13 cellular contexts compared by ENCODE assay signal in the genomic region with DNA sequence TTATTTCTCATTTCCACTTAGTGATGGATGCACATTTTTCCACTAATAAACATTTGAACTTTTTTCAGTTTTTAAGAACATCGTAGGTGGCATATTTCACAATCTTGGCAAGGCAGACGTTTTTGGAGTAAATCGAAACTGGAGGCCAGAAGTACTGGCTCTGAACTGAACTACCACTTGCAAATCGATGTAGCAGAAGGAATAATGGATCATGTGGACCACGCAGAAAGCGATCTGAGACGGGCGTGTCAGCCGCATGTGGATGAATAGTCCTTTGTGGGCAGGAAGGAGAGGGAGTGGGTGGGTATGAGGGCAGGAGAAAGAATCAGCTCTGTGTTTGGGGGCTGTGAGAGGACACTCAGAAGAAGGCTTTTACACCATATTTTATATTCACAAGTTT.
DNase-seq lines count a peak whose midpoint lies in the region; ATAC-seq and TF ChIP-seq lines count a peak whose summit lies in the region.
"Had no signal": no experiment of that assay in that cellular context is flagged by ENCODE, and none has a peak within 500 bp of the region (broad histone marks: within the 10 kb centered on the region; RNA-seq: fewer than 3 reads in every experiment).

No MANE protein-coding gene starts in this region.

- H3K36me3 ChIP-seq in uterus = no peaks in the 10 kb centered on the region

- no peak for ATAC-seq in activated CD4-positive, CD25-positive, alpha-beta regulatory T cell treated with anti-CD3 and anti-CD28 coated beads, Interleukin-2, amount 50 U/mL, for 24 hours
- ATAC-seq: GM12878, Panc1 had no signal

- H3K27ac Mint-ChIP-seq in nephron progenitor cell = peak overlapping the region; percentile 7
- H3K27ac Mint-ChIP-seq: stimulated activated naive CD8-positive, alpha-beta T cell treated with anti-CD3 and anti-CD28 coated beads, Interleukin-15, Interleukin-2, amounts not matched to agents 100 ng/mL and 50 ng/mL, for 24 hours had no signal

- peaks cover 72% of the 10 kb centered on the region for H3K36me3 Mint-ChIP-seq in nephron progenitor cell (ENCODE audit: low read depth)

- H3K9me3 Mint-ChIP-seq in nephron progenitor cell = peaks cover 8% of the 10 kb centered on the region
- H3K9me3 Mint-ChIP-seq: stimulated activated naive CD8-positive, alpha-beta T cell treated with anti-CD3 and anti-CD28 coated beads, Interleukin-15, Interleukin-2, amounts not matched to agents 100 ng/mL and 50 ng/mL, for 24 hours had no signal

- H3K27me3 ChIP-seq in uterus = no peaks in the 10 kb centered on the region

- H3K4me3 Mint-ChIP-seq in nephron progenitor cell = no peak overlapping the region
- H3K4me3 Mint-ChIP-seq: stimulated activated naive CD8-positive, alpha-beta T cell treated with anti-CD3 and anti-CD28 coated beads, Interleukin-15, Interleukin-2, amounts not matched to agents 100 ng/mL and 50 ng/mL, for 24 hours had no signal

- H3K4me1 Mint-ChIP-seq in nephron progenitor cell = peaks cover 31% of the 10 kb centered on the region

- no peak for TF ChIP-seq POLR2A in uterus (IDR thresholded peaks at IDR 0.05)

- peak overlapping the region; percentile 96 to 98 for H3K27ac ChIP-seq in uterus
- H3K27ac ChIP-seq: 22Rv1 had no signal

- peaks cover 11 to 43% of the 10 kb centered on the region in 2 donors for H3K4me1 ChIP-seq in uterus

- H3K27me3 Mint-ChIP-seq in nephron progenitor cell (ENCODE audit: low read depth, poor library complexity) = peaks cover 3% of the 10 kb centered on the region

- H3K4me3 ChIP-seq in fibroblast of mammary gland (ENCODE audit: control insufficient read depth, low read depth, low read length) = peak overlapping the region; percentile 11
- H3K4me3 ChIP-seq in uterus = peak overlapping the region in 1 of 2 donors; percentile 27
- H3K4me3 ChIP-seq: GM12878 had no signal

- TF ChIP-seq CTCF in fibroblast of mammary gland (conservative IDR thresholded peaks at IDR 0.05; ENCODE audit: control insufficient read depth, insufficient read depth, low read depth, low read length) = no peak
- TF ChIP-seq CTCF in nephron progenitor cell (IDR thresholded peaks at IDR 0.05) = no peak
- TF ChIP-seq CTCF in uterus (IDR thresholded peaks at IDR 0.05) = no peak

- H3K9me3 ChIP-seq in uterus = no peaks in the 10 kb centered on the region

- DNase-seq in NOMO-1 treated with DMSO at 0.1 percent for 48 hours (lab: John Stamatoyannopoulos, UW; ENCODE audit: unreplicated experiment) (peak; percentile 34), NOMO-1 treated with dmso at 0.1 percent for 144 hours (lab: John Stamatoyannopoulos, UW; ENCODE audit: unreplicated experiment) (no peak), fibroblast of mammary gland (ENCODE audit: low read depth) (peak; percentile 93), nephron progenitor cell (no peak), uterus (peak in 1 of 2 donors; percentile 69), NCI-H2227 (lab: John Stamatoyannopoulos, UW; ENCODE audit: unreplicated experiment) (no peak), cerebellar nuclear complex (lab: John Stamatoyannopoulos, UW) (no peak)
- DNase-seq: MM.1S had no signal

- intact Hi-C loops in uterus (cut with DNase I; ENCODE audit: low total_unique reads) = no loop called here

Comparison
In these comparisons a context has a peak if more than half of its experiments do, and no peak if none do; other contexts are left out.
1. DNase-seq: peak in NOMO-1 treated with DMSO at 0.1 percent for 48 hours (single experiment) and fibroblast of mammary gland (single experiment); none in NOMO-1 treated with dmso at 0.1 percent for 144 hours (single experiment), nephron progenitor cell (single experiment), NCI-H2227 (single experiment) and cerebellar nuclear complex (0 of 2).